8 cellular contexts compared by ENCODE assay signal in genomic region chr11:1832181-1832988, GRCh38. TPM values are rescaled to one million over a fixed set of nuclear protein-coding genes. Genes with fewer than 3 reads are reported as not detected.
DNase-seq lines count a peak whose midpoint lies in the region; ATAC-seq and TF ChIP-seq lines count a peak whose summit lies in the region.

No MANE protein-coding gene starts in this region.

- no peak overlapping the region for H3K4me2 ChIP-seq in DOHH2 (ENCODE audit: low read length)

- no peaks in the 10 kb centered on the region for H3K36me3 Mint-ChIP-seq in activated CD8-positive, alpha-beta memory T cell treated with anti-CD3 and anti-CD28 coated beads, Interleukin-2, amount 10 ng/mL, durations not matched to agents 7 days and 5 days
- H3K36me3 Mint-ChIP-seq in endodermal cell (ENCODE audit: low read depth) (no peaks in the 10 kb centered on the region), naive B cell (no peaks in the 10 kb centered on the region)

- 18% methylated on average over 17 to 45 of the region's 45 CpGs for WGBS in endodermal cell (ENCODE audit: insufficient coverage in 1 of 2, insufficient read length in 1 of 2), 2 experiments
- 26% methylated on average over 20 of the region's 45 CpGs for WGBS in suprapubic skin

- no peaks in the 10 kb centered on the region for H3K9me2 ChIP-seq in DOHH2 (replicated peaks; ENCODE audit: control insufficient read depth, low read length)

- H3K9me3 ChIP-seq in DOHH2 (ENCODE audit: control insufficient read depth, insufficient read depth, low read length) = no peaks in the 10 kb centered on the region
- no peaks in the 10 kb centered on the region for H3K9me3 ChIP-seq in endodermal cell (ENCODE audit: control insufficient read depth, low read length)
- no peaks in the 10 kb centered on the region for H3K9me3 ChIP-seq in suprapubic skin

- H3K4me3 Mint-ChIP-seq in activated CD8-positive, alpha-beta memory T cell treated with anti-CD3 and anti-CD28 coated beads, Interleukin-2, amount 10 ng/mL, durations not matched to agents 7 days and 5 days = no peak overlapping the region
- H3K4me3 Mint-ChIP-seq in endodermal cell (peak overlapping the region; percentile 32), naive B cell (peak overlapping the region in 3 of 8 donors; percentile 15 to 44 (median 37))

- H3F3A ChIP-seq in DOHH2 (ENCODE audit: control insufficient read depth, insufficient read depth) = no peaks in the 10 kb centered on the region

- no peaks in the 10 kb centered on the region for H4K20me1 ChIP-seq in DOHH2 (ENCODE audit: control insufficient read depth, insufficient read depth, low read depth, low read length)

- no peak overlapping the region for H3K4me3 ChIP-seq in DOHH2 (ENCODE audit: low read length)
- no peak overlapping the region for H3K4me3 ChIP-seq in LNCaP clone FGC (ENCODE audit: low read depth, low read length)
- H3K4me3 ChIP-seq in endodermal cell (ENCODE audit: low read length) = no peak overlapping the region
- H3K4me3 ChIP-seq in suprapubic skin = peak overlapping the region; percentile 19

- H3K27ac Mint-ChIP-seq in activated CD8-positive, alpha-beta memory T cell treated with anti-CD3 and anti-CD28 coated beads, Interleukin-2, amount 10 ng/mL, durations not matched to agents 7 days and 5 days = no peak overlapping the region
- no peak overlapping the region for H3K27ac Mint-ChIP-seq in endodermal cell
- H3K27ac Mint-ChIP-seq in naive B cell = peak overlapping the region in 2 of 6 donors; percentile 46 to 84

- peak; percentile 83 for ATAC-seq in activated CD8-positive, alpha-beta memory T cell treated with anti-CD3 and anti-CD28 coated beads, Interleukin-2, amount 10 ng/mL, durations not matched to agents 7 days and 5 days
- ATAC-seq in naive B cell (ENCODE audit: low read depth in 2 of 2) (peak; percentile 87), GM21723 (IDR thresholded peaks at IDR 0.05; ENCODE audit: unreplicated experiment) (no peak)

- H3K9me3 Mint-ChIP-seq in activated CD8-positive, alpha-beta memory T cell treated with anti-CD3 and anti-CD28 coated beads, Interleukin-2, amount 10 ng/mL, durations not matched to agents 7 days and 5 days (ENCODE audit: low read depth) = no peaks in the 10 kb centered on the region
- H3K9me3 Mint-ChIP-seq in endodermal cell (no peaks in the 10 kb centered on the region), naive B cell (no peaks in the 10 kb centered on the region)

- peak; percentile 94 for TF ChIP-seq CTCF in DOHH2 (IDR thresholded peaks at IDR 0.05; ENCODE audit: low read depth, low read length, poor library complexity, severe bottlenecking)
- peak; percentile 85 for TF ChIP-seq CTCF in LNCaP clone FGC (IDR thresholded peaks at IDR 0.05; ENCODE audit: control insufficient read depth, extremely low read depth, insufficient read depth)
- TF ChIP-seq CTCF in endodermal cell (conservative IDR thresholded peaks at IDR 0.05) = peak; percentile 99
- peak; percentile 83 to 94 for TF ChIP-seq CTCF in suprapubic skin (IDR thresholded peaks at IDR 0.05)

- H3K9ac ChIP-seq in endodermal cell (ENCODE audit: extremely low read depth, low read length, poor library complexity, severe bottlenecking) = no peak overlapping the region

- H3K4me1 ChIP-seq in DOHH2 (ENCODE audit: control insufficient read depth, low read length) (no peaks in the 10 kb centered on the region), endodermal cell (ENCODE audit: control insufficient read depth, insufficient read depth, low read length) (no peaks in the 10 kb centered on the region), suprapubic skin (peaks cover 83% of the 10 kb centered on the region)

- TF ChIP-seq EP300 in suprapubic skin (IDR thresholded peaks at IDR 0.05) = no peak

- TF ChIP-seq POLR2A in suprapubic skin (IDR thresholded peaks at IDR 0.05) = no peak

- H3K36me3 ChIP-seq in DOHH2 (ENCODE audit: control insufficient read depth, low read length) (no peaks in the 10 kb centered on the region), endodermal cell (ENCODE audit: control insufficient read depth, insufficient read depth, low read length) (no peaks in the 10 kb centered on the region), suprapubic skin (no peaks in the 10 kb centered on the region)

- DNase-seq in LNCaP clone FGC (ENCODE audit: low read depth) (no peak), endodermal cell (peak; percentile 88), naive B cell (peak; percentile 61), suprapubic skin (ENCODE audit: low spot score in 2 of 2) (peak in 1 of 2 donors; percentile 71), NCI-H774 (lab: John Stamatoyannopoulos, UW) (no peak)
- DNase-seq in activated CD8-positive, alpha-beta memory T cell treated with anti-CD3 and anti-CD28 coated beads, Interleukin-2, amount 10 ng/mL, durations not matched to agents 7 days and 5 days = peak; percentile 71

- peaks cover 14% of the 10 kb centered on the region for H3K27me3 ChIP-seq in DOHH2 (ENCODE audit: control insufficient read depth, low read length)
- H3K27me3 ChIP-seq in endodermal cell (ENCODE audit: control insufficient read depth, insufficient read depth, low read length, poor library complexity, severe bottlenecking) = peaks cover 47% of the 10 kb centered on the region
- no peaks in the 10 kb centered on the region for H3K27me3 ChIP-seq in suprapubic skin

- H3K4me1 Mint-ChIP-seq in activated CD8-positive, alpha-beta memory T cell treated with anti-CD3 and anti-CD28 coated beads, Interleukin-2, amount 10 ng/mL, durations not matched to agents 7 days and 5 days = peaks cover 2% of the 10 kb centered on the region
- H3K4me1 Mint-ChIP-seq in endodermal cell = no peaks in the 10 kb centered on the region
- H3K4me1 Mint-ChIP-seq in naive B cell = peaks cover 2 to 5% (median 3%) of the 10 kb centered on the region in 3 donors

- H3K27ac ChIP-seq in DOHH2 (ENCODE audit: low read depth, low read length) = no peak overlapping the region
- H3K27ac ChIP-seq in endodermal cell (ENCODE audit: low read depth, low read length) = no peak overlapping the region
- peak overlapping the region; percentile 27 for H3K27ac ChIP-seq in suprapubic skin

- CTCF ChIA-PET in activated CD8-positive, alpha-beta memory T cell treated with anti-CD3 and anti-CD28 coated beads, Interleukin-2, amount 10 ng/mL, durations not matched to agents 7 days and 5 days (lab: Charles Lee) = interaction anchor here (0.6 to 7.8 kb wide), 72 partner anchors 10 to 330 kb away, joined by 3 to 533 read pairs (median 5); partner anchors contain the start of genes IFITM10, KRTAP5-6, LSP1 and TNNT3

- no peaks in the 10 kb centered on the region for H3K79me2 ChIP-seq in DOHH2 (ENCODE audit: control insufficient read depth, low read length)

- H3K27me3 Mint-ChIP-seq in activated CD8-positive, alpha-beta memory T cell treated with anti-CD3 and anti-CD28 coated beads, Interleukin-2, amount 10 ng/mL, durations not matched to agents 7 days and 5 days = peaks cover 9% of the 10 kb centered on the region
- H3K27me3 Mint-ChIP-seq in endodermal cell (ENCODE audit: insufficient read depth) (peaks cover 39% of the 10 kb centered on the region), naive B cell (peaks cover 13 to 38% (median 16%) of the 10 kb centered on the region in 3 donors)

RNA-seq across cellular contexts. Expression of gene SYT8, which starts 2.4 kb away (rescaled TPM):
- not detected for total RNA-seq in activated CD8-positive, alpha-beta memory T cell treated with anti-CD3 and anti-CD28 coated beads, Interleukin-2, amount 10 ng/mL, durations not matched to agents 7 days and 5 days
- not detected for total RNA-seq in endodermal cell
- polyA plus RNA-seq in endodermal cell (2013, experiment 1 of 2) = not detected
- polyA plus RNA-seq in endodermal cell (2013, experiment 2 of 2) = not detected
- not detected for polyA plus RNA-seq in naive B cell (ENCODE audit: low read depth in 6 of 6)
- total RNA-seq in suprapubic skin = 100 to 1,000 TPM; 141 to 280 (median 193) TPM

RNA-seq across cellular contexts. Expression of gene TNNI2, which starts 6.4 kb away (rescaled TPM):
- 1 to 10 TPM in 1 of 2 experiments, not detected in 1; 1.0 TPM for total RNA-seq in activated CD8-positive, alpha-beta memory T cell treated with anti-CD3 and anti-CD28 coated beads, Interleukin-2, amount 10 ng/mL, durations not matched to agents 7 days and 5 days
- total RNA-seq in endodermal cell = not detected
- polyA plus RNA-seq in endodermal cell (2013, experiment 1 of 2) = not detected
- not detected for polyA plus RNA-seq in endodermal cell (2013, experiment 2 of 2)
- polyA plus RNA-seq in naive B cell (ENCODE audit: low read depth in 6 of 6) = 10 to 100 TPM in 2 of 6 donors, 1 to 10 TPM in 4; 3.9 to 12.2 (median 7.2) TPM
- total RNA-seq in suprapubic skin = 10 to 100 TPM; 17.4 to 63.6 (median 27.2) TPM

RNA-seq across cellular contexts. Expression of gene LSP1, which starts 20.5 kb away (rescaled TPM):
- 100 to 1,000 TPM; 574 to 702 TPM for total RNA-seq in activated CD8-positive, alpha-beta memory T cell treated with anti-CD3 and anti-CD28 coated beads, Interleukin-2, amount 10 ng/mL, durations not matched to agents 7 days and 5 days
- not detected for total RNA-seq in endodermal cell
- not detected for polyA plus RNA-seq in endodermal cell (2013, experiment 1 of 2)
- 0.25 TPM for polyA plus RNA-seq in endodermal cell (2013, experiment 2 of 2)
- polyA plus RNA-seq in naive B cell (ENCODE audit: low read depth in 6 of 6) = 100 to 1,000 TPM; 342 to 587 (median 422) TPM
- total RNA-seq in suprapubic skin = 100 to 1,000 TPM in 2 of 4 donors, 10 to 100 TPM in 2; 70.4 to 134 (median 107) TPM

RNA-seq across cellular contexts. Expression of gene PRR33, which starts 59.3 kb away (rescaled TPM):
- total RNA-seq in activated CD8-positive, alpha-beta memory T cell treated with anti-CD3 and anti-CD28 coated beads, Interleukin-2, amount 10 ng/mL, durations not matched to agents 7 days and 5 days = not detected
- not detected for total RNA-seq in endodermal cell
- polyA plus RNA-seq in endodermal cell (2013, experiment 1 of 2) = not detected
- polyA plus RNA-seq in endodermal cell (2013, experiment 2 of 2) = not detected
- polyA plus RNA-seq in naive B cell (ENCODE audit: low read depth in 6 of 6) = under 1 TPM in 4 of 6 donors, not detected in 2; 0.08 to 0.44 (median 0.16) TPM
- total RNA-seq in suprapubic skin = not detected

Comparison
In these comparisons a context has a peak if more than half of its experiments do, and no peak if none do; other contexts are left out.
1. DNase-seq: peak in activated CD8-positive, alpha-beta memory T cell treated with anti-CD3 and anti-CD28 coated beads, Interleukin-2, amount 10 ng/mL, durations not matched to agents 7 days and 5 days (single experiment), endodermal cell (single experiment) and naive B cell (single experiment); none in LNCaP clone FGC (single experiment) and NCI-H774 (single experiment).
2. RNA of gene SYT8, which starts 2.4 kb away (total RNA-seq): 141 to 280 TPM in suprapubic skin; not detected in activated CD8-positive, alpha-beta memory T cell treated with anti-CD3 and anti-CD28 coated beads, Interleukin-2, amount 10 ng/mL, durations not matched to agents 7 days and 5 days and not detected in endodermal cell; every median in the first group is over 100 times any median in the second.
3. RNA of gene TNNI2, which starts 6.4 kb away (total RNA-seq): 17.4 to 63.6 TPM in suprapubic skin; 1.0 TPM in activated CD8-positive, alpha-beta memory T cell treated with anti-CD3 and anti-CD28 coated beads, Interleukin-2, amount 10 ng/mL, durations not matched to agents 7 days and 5 days and not detected in endodermal cell; every median in the first group is over 4 times any median in the second.
4. RNA of gene LSP1, which starts 20.5 kb away (total RNA-seq): 574 to 702 TPM in activated CD8-positive, alpha-beta memory T cell treated with anti-CD3 and anti-CD28 coated beads, Interleukin-2, amount 10 ng/mL, durations not matched to agents 7 days and 5 days and 70.4 to 134 TPM in suprapubic skin; not detected in endodermal cell; every median in the first group is over 10 times any median in the second.
5. Peak in every context shown above with its lines, with median percentiles within 50 percentile points of each other: CTCF ChIP-seq.